In genomic region chr4:119299221-119300071, GRCh38 we compare ENCODE assay signal across 8 cellular contexts. TPM values are rescaled to one million over a fixed set of nuclear protein-coding genes. Genes with fewer than 3 reads are reported as not detected.
DNase-seq lines count a peak whose midpoint lies in the region; ATAC-seq and TF ChIP-seq lines count a peak whose summit lies in the region.

No MANE protein-coding gene starts in this region.

- H4K20me1 ChIP-seq in BLaER1 treated with 17β-estradiol and CSF1 and Interleukin-3, amounts not matched to agents 10 nM and 100 nM, result peaks cover 0 to 20% (median 0%) of the 10 kb centered on the region in 11 experiments; a peak in 6 of 22 replicates
- H4K20me1 ChIP-seq in smooth muscle cell (ENCODE audit: low read depth), result peaks cover 33% of the 10 kb centered on the region

- H3K27ac ChIP-seq in BLaER1 treated with 17β-estradiol and CSF1 and Interleukin-3, amounts not matched to agents 10 nM and 100 nM, result peak overlapping the region; percentile 70 to 90 (median 86)
- no peak overlapping the region for H3K27ac ChIP-seq in iPS-18a (ENCODE audit: low read length)
- peak overlapping the region; percentile 86 for H3K27ac ChIP-seq in smooth muscle cell (ENCODE audit: low read depth)

- H3K4me1 ChIP-seq in BLaER1 treated with 17β-estradiol and CSF1 and Interleukin-3, amounts not matched to agents 10 nM and 100 nM, result peaks cover 16 to 45% (median 37%) of the 10 kb centered on the region in 10 experiments
- H3K4me1 ChIP-seq in iPS-18a (ENCODE audit: control insufficient read depth, low read depth, low read length), result no peaks in the 10 kb centered on the region
- peaks cover 14% of the 10 kb centered on the region for H3K4me1 ChIP-seq in smooth muscle cell (ENCODE audit: low read depth)

- H3K9me3 ChIP-seq in BLaER1 treated with 17β-estradiol and CSF1 and Interleukin-3, amounts not matched to agents 10 nM and 100 nM (replicated peaks in 1 of 11), result peaks cover 0 to 4% (median 0%) of the 10 kb centered on the region in 11 experiments; a peak in 3 of 22 replicates
- H3K9me3 ChIP-seq in iPS-18a (ENCODE audit: control insufficient read depth, low read depth, low read length) (no peaks in the 10 kb centered on the region), smooth muscle cell (replicated peaks; ENCODE audit: low read depth) (no peaks in the 10 kb centered on the region)

- peak overlapping the region; percentile 71 to 92 (median 86) for H3K4me3 ChIP-seq in BLaER1 treated with 17β-estradiol and CSF1 and Interleukin-3, amounts not matched to agents 10 nM and 100 nM
- H3K4me3 ChIP-seq in iPS-18a (ENCODE audit: low read length), result peak overlapping the region; percentile 98
- H3K4me3 ChIP-seq in smooth muscle cell, result peak overlapping the region; percentile 80

- peak overlapping the region; percentile 80 to 98 (median 94) for H3K4me2 ChIP-seq in BLaER1 treated with 17β-estradiol and CSF1 and Interleukin-3, amounts not matched to agents 10 nM and 100 nM
- peak overlapping the region; percentile 96 for H3K4me2 ChIP-seq in smooth muscle cell

- WGBS in smooth muscle cell (ENCODE audit: low lambda C conversion rate), result 7% methylated on average over 12 of the region's 12 CpGs

- no peaks in the 10 kb centered on the region for H3K27me3 Mint-ChIP-seq in activated naive CD8-positive, alpha-beta T cell treated with anti-CD3 and anti-CD28 coated beads, Interleukin-2, amount 50 U/mL, for 24 hours

- peak overlapping the region; percentile 89 for H2AFZ ChIP-seq in smooth muscle cell (ENCODE audit: low read depth)

- peak overlapping the region; percentile 83 to 90 (median 86) for H3K9ac ChIP-seq in BLaER1 treated with 17β-estradiol and CSF1 and Interleukin-3, amounts not matched to agents 10 nM and 100 nM
- H3K9ac ChIP-seq in iPS-18a (ENCODE audit: low read length) (peak overlapping the region; percentile 78), smooth muscle cell (ENCODE audit: low read depth) (peak overlapping the region; percentile 88)

- no peaks in the 10 kb centered on the region for H3F3A ChIP-seq in smooth muscle cell (ENCODE audit: low read depth)

- H3K9me3 Mint-ChIP-seq in activated naive CD8-positive, alpha-beta T cell treated with anti-CD3 and anti-CD28 coated beads, Interleukin-2, amount 50 U/mL, for 24 hours, result no peaks in the 10 kb centered on the region

- H3K4me1 Mint-ChIP-seq in activated naive CD8-positive, alpha-beta T cell treated with anti-CD3 and anti-CD28 coated beads, Interleukin-2, amount 50 U/mL, for 24 hours, result peaks cover 29% of the 10 kb centered on the region

- peaks cover 36% of the 10 kb centered on the region for H3K79me2 ChIP-seq in smooth muscle cell (ENCODE audit: low read depth)

- H3K27ac Mint-ChIP-seq in activated naive CD8-positive, alpha-beta T cell treated with anti-CD3 and anti-CD28 coated beads, Interleukin-2, amount 50 U/mL, for 24 hours, result peak overlapping the region; percentile 99

- TF ChIP-seq CTCF in smooth muscle cell (IDR thresholded peaks at IDR 0.05; ENCODE audit: borderline replicate concordance, insufficient read depth, poor library complexity, severe bottlenecking), result no peak

- no peaks in the 10 kb centered on the region for H3K27me3 ChIP-seq in BLaER1 treated with 17β-estradiol and CSF1 and Interleukin-3, amounts not matched to agents 10 nM and 100 nM
- H3K27me3 ChIP-seq in iPS-18a (ENCODE audit: control insufficient read depth, insufficient read depth, low read length) (no peaks in the 10 kb centered on the region), smooth muscle cell (ENCODE audit: low read depth) (no peaks in the 10 kb centered on the region)

- peak overlapping the region; percentile 91 for H3K4me3 Mint-ChIP-seq in activated naive CD8-positive, alpha-beta T cell treated with anti-CD3 and anti-CD28 coated beads, Interleukin-2, amount 50 U/mL, for 24 hours

- peaks cover 18 to 32% (median 28%) of the 10 kb centered on the region in 11 experiments; a peak in 21 of 22 replicates for H3K36me3 ChIP-seq in BLaER1 treated with 17β-estradiol and CSF1 and Interleukin-3, amounts not matched to agents 10 nM and 100 nM
- H3K36me3 ChIP-seq in iPS-18a (ENCODE audit: control insufficient read depth, low read depth, low read length) (no peaks in the 10 kb centered on the region), smooth muscle cell (ENCODE audit: low read depth) (no peaks in the 10 kb centered on the region)

- no peak for DNase-seq in activated naive CD8-positive, alpha-beta T cell treated with anti-CD3 and anti-CD28 coated beads, Interleukin-2, amount 50 U/mL, for 24 hours
- no peak for DNase-seq in smooth muscle cell (lab: John Stamatoyannopoulos, UW; ENCODE audit: unreplicated experiment)
- DNase-seq in NCI-H1930 (lab: John Stamatoyannopoulos, UW), result no peak
- DNase-seq in nucleus accumbens (lab: John Stamatoyannopoulos, UW), result no peak

- peak; percentile 51 for ATAC-seq in GM19438 (IDR thresholded peaks at IDR 0.05; ENCODE audit: low read depth, unreplicated experiment)
- peak; percentile 32 for ATAC-seq in HG03457 (IDR thresholded peaks at IDR 0.05; ENCODE audit: unreplicated experiment)
- peak; percentile 16 for ATAC-seq in activated naive CD8-positive, alpha-beta T cell treated with anti-CD3 and anti-CD28 coated beads, Interleukin-2, amount 50 U/mL, for 24 hours

- peaks cover 41% of the 10 kb centered on the region for H3K36me3 Mint-ChIP-seq in activated naive CD8-positive, alpha-beta T cell treated with anti-CD3 and anti-CD28 coated beads, Interleukin-2, amount 50 U/mL, for 24 hours (ENCODE audit: low read depth)

RNA-seq across cellular contexts. Expression of gene FABP2, which starts 22.5 kb away (rescaled TPM):
- not detected in 2 replicates for total RNA-seq in smooth muscle cell
- polyA plus RNA-seq in smooth muscle cell, result 0.13 TPM in 1 of 2 replicates, not detected in the other
